In genomic region chr15:33377239-33377638, GRCh38 we compare ENCODE assay signal across 31 cellular contexts.
"Had no signal": no experiment of that assay in that cellular context is flagged by ENCODE, and none has a peak within 500 bp of the region (broad histone marks: within the 10 kb centered on the region; RNA-seq: fewer than 3 reads in every experiment).

No MANE protein-coding gene starts in this region.

- H3K9me3 ChIP-seq: adrenal gland, body of pancreas, breast epithelium had no signal

- H3K4me3 Mint-ChIP-seq: activated B cell treated with CpG ODN at 0.5 μM for 24 hours; activated CD4-positive, alpha-beta memory T cell treated with anti-CD3 and anti-CD28 coated beads for 36 hours; activated naive CD4-positive, alpha-beta T cell treated with anti-CD3 and anti-CD28 coated beads for 36 hours; activated T-cell treated with anti-CD3 and anti-CD28 coated beads, Interleukin-2, amount 50 U/mL, for 4 hours; activated T-helper 1 cell treated with anti-CD3 and anti-CD28 coated beads, Interleukin-12 subunit alpha, Interleukin-12 subunit beta, Interleukin-2, Interleukin-4 antibody, amounts not matched to agents 30 ng/mL and 10 ng/mL and 1 ng/mL, durations not matched to agents 14 hours and 24 hours and 36 hours had no signal

- H3K4me1 ChIP-seq: adrenal gland, body of pancreas, breast epithelium had no signal

- DNase-seq: activated B cell treated with CpG ODN at 0.5 μM for 24 hours; activated CD4-positive, alpha-beta memory T cell treated with anti-CD3 and anti-CD28 coated beads for 36 hours; activated CD4-positive, alpha-beta T cell treated with anti-CD3 and anti-CD28 coated beads for 4 hours; activated CD4-positive, alpha-beta T cell treated with anti-CD3 and anti-CD28 coated beads, Interleukin-2, amount 50 U/mL, for 1 hour; activated CD4-positive, CD25-positive, alpha-beta regulatory T cell treated with anti-CD3 and anti-CD28 coated beads, Interleukin-2, amount 50 U/mL, for 72 hours; activated CD8-positive, alpha-beta memory T cell treated with anti-CD3 and anti-CD28 coated beads, Interleukin-2, amount 50 U/mL, for 4 hours; activated gamma-delta T cell treated with Interleukin-2 at 50 U/mL for 16 hours; activated naive CD4-positive, alpha-beta T cell treated with anti-CD3 and anti-CD28 coated beads for 36 hours; activated T-cell treated with anti-CD3 and anti-CD28 coated beads for 4 hours; activated T-cell treated with anti-CD3 and anti-CD28 coated beads, Interleukin-2, amount 50 U/mL, for 4 hours; adrenal gland; body of pancreas; NCI-H1105; NCI-H1436; NCI-H1694; NCI-H1930; NCI-H345; NCI-H524 treated with DMSO at 0.1 percent for 48 hours; PC-3; SIG-M5; T-helper 1 cell; T-helper 2 cell; T-helper 9 cell had no signal

- H3K36me3 ChIP-seq: adrenal gland, breast epithelium had no signal

- H3K27ac Mint-ChIP-seq: activated B cell treated with CpG ODN at 0.5 μM for 24 hours; activated CD4-positive, alpha-beta memory T cell treated with anti-CD3 and anti-CD28 coated beads for 36 hours; activated naive CD4-positive, alpha-beta T cell treated with anti-CD3 and anti-CD28 coated beads for 36 hours; activated naive CD4-positive, alpha-beta T cell treated with anti-CD3 and anti-CD28 coated beads, Interleukin-2, amount 50 U/mL, for 72 hours; activated T-helper 1 cell treated with anti-CD3 and anti-CD28 coated beads, Interleukin-12 subunit alpha, Interleukin-12 subunit beta, Interleukin-2, Interleukin-4 antibody, amounts not matched to agents 30 ng/mL and 10 ng/mL and 1 ng/mL, durations not matched to agents 14 hours and 24 hours and 36 hours had no signal

- H3K9me3 Mint-ChIP-seq: activated B cell treated with CpG ODN at 0.5 μM for 24 hours; activated CD4-positive, alpha-beta memory T cell treated with anti-CD3 and anti-CD28 coated beads for 36 hours; activated naive CD4-positive, alpha-beta T cell treated with anti-CD3 and anti-CD28 coated beads for 36 hours; activated naive CD4-positive, alpha-beta T cell treated with anti-CD3 and anti-CD28 coated beads, Interleukin-2, amount 50 U/mL, for 72 hours; activated T-cell treated with anti-CD3 and anti-CD28 coated beads, Interleukin-2, amount 50 U/mL, for 4 hours; activated T-helper 1 cell treated with anti-CD3 and anti-CD28 coated beads, Interleukin-12 subunit alpha, Interleukin-12 subunit beta, Interleukin-2, Interleukin-4 antibody, amounts not matched to agents 30 ng/mL and 10 ng/mL and 1 ng/mL, durations not matched to agents 14 hours and 24 hours and 36 hours had no signal

- ATAC-seq: activated naive CD4-positive, alpha-beta T cell treated with anti-CD3 and anti-CD28 coated beads, Interleukin-2, amount 50 U/mL, for 72 hours; activated T-cell treated with anti-CD3 and anti-CD28 coated beads, Interleukin-2, amount 50 U/mL, for 4 hours; body of pancreas; PC-3; Right ventricle myocardium inferior; SK-N-SH treated with all-trans-retinoic acid at 6 μM for 48 hours had no signal

- H3K27me3 ChIP-seq: adrenal gland, body of pancreas, breast epithelium had no signal

- H3K9ac ChIP-seq: KMS-11 had no signal

- H3K4me1 Mint-ChIP-seq: activated B cell treated with CpG ODN at 0.5 μM for 24 hours had no signal

- H3K27ac ChIP-seq: adrenal gland, body of pancreas, breast epithelium, KMS-11, RWPE1, VCaP had no signal

- H3K4me2 ChIP-seq: KMS-11 had no signal

- H3K4me3 ChIP-seq: adrenal gland, body of pancreas, breast epithelium had no signal

- H3K36me3 Mint-ChIP-seq: activated CD4-positive, alpha-beta memory T cell treated with anti-CD3 and anti-CD28 coated beads for 36 hours; activated naive CD4-positive, alpha-beta T cell treated with anti-CD3 and anti-CD28 coated beads, Interleukin-2, amount 50 U/mL, for 72 hours had no signal
